Comparison of ENCODE assay signal across 11 cellular contexts in genomic region chr20:50416269-50416863, GRCh38.
A peak's percentile ranks its signal among the peaks of the same experiment; 100 is the strongest.
DNase-seq lines count a peak whose midpoint lies in the region; ATAC-seq and TF ChIP-seq lines count a peak whose summit lies in the region.
"Had no signal": no experiment of that assay in that cellular context is flagged by ENCODE, and none has a peak within 500 bp of the region (broad histone marks: within the 10 kb centered on the region; RNA-seq: fewer than 3 reads in every experiment).

No MANE protein-coding gene starts in this region.

- H3K27ac ChIP-seq in 22Rv1 (peak overlapping the region; percentile 75), ascending aorta (peak overlapping the region; percentile 98 to 99), right cardiac atrium (ENCODE audit: low read length) (peak overlapping the region; percentile 100), rectal smooth muscle tissue (ENCODE audit: low read depth, low read length) (peak overlapping the region; percentile 98)
- H3K27ac ChIP-seq in CD4-positive, alpha-beta T cell (ENCODE audit: low read depth, low read length): no peak overlapping the region

- TF ChIP-seq CTCF in 22Rv1 (IDR thresholded peaks at IDR 0.05) (no peak), ascending aorta (IDR thresholded peaks at IDR 0.05) (no peak)
- no peak for TF ChIP-seq CTCF in CD4-positive, alpha-beta T cell (IDR thresholded peaks at IDR 0.05)

- H3K9me3 Mint-ChIP-seq in CD4-positive, alpha-beta T cell: peaks cover 3% of the 10 kb centered on the region

- H3K27ac Mint-ChIP-seq in CD4-positive, alpha-beta T cell: no peak overlapping the region

- no peak overlapping the region for H3K4me3 Mint-ChIP-seq in CD4-positive, alpha-beta T cell

- intact Hi-C loops in ascending aorta (cut with DNase I) (no loop called here), right cardiac atrium (cut with DNase I) (loop anchor here in 1 of 4 donors (5.0 kb wide), 1 partner anchor 36 kb away; no protein-coding TSS in a partner anchor)
- intact Hi-C loops in CD4-positive, alpha-beta T cell (cut with DNase I, micrococcal nuclease): no loop called here

- 79% methylated on average over 12 of the region's 12 CpGs for WGBS in right cardiac atrium

- H3K9ac ChIP-seq in rectal smooth muscle tissue (ENCODE audit: low read length): peak overlapping the region; percentile 42

- H3K4me3 ChIP-seq in ascending aorta (no peak overlapping the region), right cardiac atrium (ENCODE audit: low read length) (no peak overlapping the region), rectal smooth muscle tissue (ENCODE audit: low read length) (peak overlapping the region; percentile 38)
- H3K4me3 ChIP-seq: mucosa of descending colon had no signal

- no peaks in the 10 kb centered on the region for H3K4me1 Mint-ChIP-seq in CD4-positive, alpha-beta T cell (ENCODE audit: low read depth)

- no peaks in the 10 kb centered on the region for H3K36me3 Mint-ChIP-seq in CD4-positive, alpha-beta T cell (ENCODE audit: low read depth)

- CTCF ChIA-PET in CD4-positive, alpha-beta T cell (lab: Charles Lee): no interaction called here

- H3K4me1 ChIP-seq in ascending aorta (peaks cover 16 to 24% of the 10 kb centered on the region in 2 donors), right cardiac atrium (ENCODE audit: control insufficient read depth, insufficient read depth, low read length) (peaks cover 17% of the 10 kb centered on the region), rectal smooth muscle tissue (ENCODE audit: control insufficient read depth, insufficient read depth, low read length) (peaks cover 17% of the 10 kb centered on the region)

- no peaks in the 10 kb centered on the region for H3K27me3 ChIP-seq in ascending aorta
- no peaks in the 10 kb centered on the region for H3K27me3 ChIP-seq in right cardiac atrium (ENCODE audit: control insufficient read depth, insufficient read depth)
- H3K27me3 ChIP-seq in rectal smooth muscle tissue (ENCODE audit: control insufficient read depth, insufficient read depth, low read length): no peaks in the 10 kb centered on the region
- H3K27me3 ChIP-seq in CD4-positive, alpha-beta T cell (ENCODE audit: control insufficient read depth, insufficient read depth, low read length): no peaks in the 10 kb centered on the region

- peaks cover 5% of the 10 kb centered on the region for H3K27me3 Mint-ChIP-seq in CD4-positive, alpha-beta T cell

- POLR2A ChIA-PET in CD4-positive, alpha-beta T cell (lab: Charles Lee): no interaction called here

- H3K9me3 ChIP-seq in ascending aorta (no peaks in the 10 kb centered on the region), right cardiac atrium (ENCODE audit: control insufficient read depth, low read length) (no peaks in the 10 kb centered on the region)
- peaks cover under 1% of the 10 kb centered on the region for H3K9me3 ChIP-seq in CD4-positive, alpha-beta T cell (ENCODE audit: control insufficient read depth, low read length)
- H3K9me3 ChIP-seq: mucosa of descending colon had no signal

- H3K36me3 ChIP-seq in ascending aorta (no peaks in the 10 kb centered on the region), rectal smooth muscle tissue (ENCODE audit: control insufficient read depth, insufficient read depth, low read length) (no peaks in the 10 kb centered on the region)

- peak; percentile 3 to 7 for ATAC-seq in right cardiac atrium
- ATAC-seq in GM18858 (IDR thresholded peaks at IDR 0.05; ENCODE audit: unreplicated experiment): no peak
- no peak for ATAC-seq in CD4-positive, alpha-beta T cell (ENCODE audit: poor library complexity)

- no peak for DNase-seq in ascending aorta (ENCODE audit: low spot score in 2 of 2)
- peak in 1 of 3 donors; percentile 72 for DNase-seq in right cardiac atrium
- no peak for DNase-seq in DMS114 treated with DMSO at 0.1 percent for 48 hours (lab: John Stamatoyannopoulos, UW; ENCODE audit: unreplicated experiment)
- no peak for DNase-seq in CD4-positive, alpha-beta T cell
- no peak for DNase-seq in NCI-H2171 (lab: John Stamatoyannopoulos, UW)
- DNase-seq: NCI-H1436; stimulated activated CD4-positive, alpha-beta T cell treated with anti-CD3 and anti-CD28 coated beads, Interleukin-1b, Interleukin-23, amount 100 ng/mL, for 48 hours had no signal

Comparison
In these comparisons a context has a peak if more than half of its experiments do, and no peak if none do; other contexts are left out.
1. ATAC-seq: peak in right cardiac atrium (2 of 2); none in GM18858 (single experiment) and CD4-positive, alpha-beta T cell (single experiment).